Comparison of ENCODE assay signal across 16 cellular contexts in the genomic region with DNA sequence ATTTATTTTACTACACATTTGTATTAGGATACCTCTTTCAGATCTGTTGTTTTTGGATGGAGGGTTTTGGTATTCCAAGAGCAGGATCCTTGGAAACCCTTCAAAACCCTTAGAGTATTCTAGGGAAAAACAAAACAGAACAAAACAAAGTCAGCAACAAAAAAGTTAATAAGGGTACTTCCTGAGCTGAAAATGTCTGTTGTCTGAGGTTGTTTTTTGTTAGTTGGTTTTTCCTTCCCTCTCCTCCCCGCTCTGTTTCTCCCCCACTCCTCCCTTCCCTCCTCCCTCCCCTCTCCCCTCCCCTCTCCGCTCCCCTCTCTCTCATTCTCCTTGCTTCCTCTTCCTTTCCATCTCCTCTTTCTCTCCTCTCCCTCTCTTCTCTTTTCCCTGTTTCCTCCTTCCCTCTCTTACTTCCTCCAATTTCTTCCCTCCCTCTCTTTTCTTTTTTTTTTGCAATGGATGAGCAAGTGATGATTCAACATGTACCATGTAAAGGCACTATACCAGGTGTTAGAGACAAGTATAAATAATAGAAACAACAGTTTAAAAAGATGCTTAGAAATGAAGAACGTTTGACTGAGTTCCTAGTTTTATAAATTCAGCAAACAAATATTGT.
A peak's percentile ranks its signal among the peaks of the same experiment; 100 is the strongest.
DNase-seq lines count a peak whose midpoint lies in the region; ATAC-seq, FAIRE-seq and TF ChIP-seq lines count a peak whose summit lies in the region.
"Had no signal": no experiment of that assay in that cellular context is flagged by ENCODE, and none has a peak within 500 bp of the region (broad histone marks: within the 10 kb centered on the region; RNA-seq: fewer than 3 reads in every experiment).

No MANE protein-coding gene starts in this region.

- intact Hi-C loops in A673 (cut with micrococcal nuclease; ENCODE audit: unreplicated experiment): loop anchor here (5.0 to 10.0 kb wide), 2 partner anchors 64 to 226 kb away; no protein-coding TSS in a partner anchor
- intact Hi-C loops in lower lobe of right lung (cut with DNase I): no loop called here

- H3K9me3 ChIP-seq in A673 (ENCODE audit: low read depth, low read length, poor library complexity, severe bottlenecking): no peaks in the 10 kb centered on the region
- H3K9me3 ChIP-seq in lower lobe of right lung: no peaks in the 10 kb centered on the region
- H3K9me3 ChIP-seq: BLaER1 treated with 17β-estradiol and CSF1 and Interleukin-3, amounts not matched to agents 10 nM and 100 nM had no signal

- H3K27me3 ChIP-seq in A673 (replicated peaks; ENCODE audit: insufficient read depth, low read depth, low read length, poor library complexity) (no peaks in the 10 kb centered on the region), bronchial epithelial cell (ENCODE audit: control insufficient read depth, insufficient read depth, low read length) (no peaks in the 10 kb centered on the region), mesendoderm (ENCODE audit: insufficient read depth, low read length, poor library complexity) (no peaks in the 10 kb centered on the region), lower lobe of right lung (ENCODE audit: low read depth) (no peaks in the 10 kb centered on the region)
- H3K27me3 ChIP-seq: BLaER1 treated with 17β-estradiol and CSF1 and Interleukin-3, amounts not matched to agents 10 nM and 100 nM had no signal

- H3K9ac ChIP-seq in mesendoderm (ENCODE audit: low read length): no peak overlapping the region
- H3K9ac ChIP-seq: BLaER1 treated with 17β-estradiol and CSF1 and Interleukin-3, amounts not matched to agents 10 nM and 100 nM; GM23248 had no signal

- H2BK15ac ChIP-seq in mesendoderm (replicated peaks; ENCODE audit: low read depth): no peak overlapping the region

- no peak overlapping the region for H3K18ac ChIP-seq in mesendoderm (ENCODE audit: low read length)

- no CpG with 5 or more reads among the region's 3 CpGs for WGBS in mesendoderm (ENCODE audit: extremely low coverage, insufficient coverage, low lambda C conversion rate)

- CTCF ChIA-PET in A673 (lab: Charles Lee): no interaction called here

- H3K79me2 ChIP-seq in mesendoderm (ENCODE audit: control insufficient read depth, insufficient read depth, low read length): no peaks in the 10 kb centered on the region

- H3K56ac ChIP-seq in mesendoderm (ENCODE audit: low read length): no peak overlapping the region

- H2BK120ac ChIP-seq in mesendoderm (ENCODE audit: low read depth, low read length): no peak overlapping the region

- FAIRE-seq in bronchial epithelial cell (lab: Jason Lieb, UNC): no peak

- H3K4ac ChIP-seq in mesendoderm (ENCODE audit: low read depth, low read length): no peak overlapping the region

- H3K4me3 ChIP-seq in A673 (ENCODE audit: low read depth, low read length, poor library complexity, severe bottlenecking): no peak overlapping the region
- no peak overlapping the region for H3K4me3 ChIP-seq in bronchial epithelial cell (ENCODE audit: low read depth, low read length)
- no peak overlapping the region for H3K4me3 ChIP-seq in mesendoderm (ENCODE audit: low read length)
- no peak overlapping the region for H3K4me3 ChIP-seq in lower lobe of right lung
- H3K4me3 ChIP-seq: BLaER1 treated with 17β-estradiol and CSF1 and Interleukin-3, amounts not matched to agents 10 nM and 100 nM; GM23248 had no signal

- no peak overlapping the region for H3K4me2 ChIP-seq in mesendoderm (ENCODE audit: low read length)

- peaks cover 78% of the 10 kb centered on the region for H3K4me1 ChIP-seq in A673 (ENCODE audit: insufficient read depth, low read length, poor library complexity, severe bottlenecking)
- H3K4me1 ChIP-seq in mesendoderm (ENCODE audit: control insufficient read depth, low read depth, low read length): no peaks in the 10 kb centered on the region
- no peaks in the 10 kb centered on the region for H3K4me1 ChIP-seq in lower lobe of right lung
- H3K4me1 ChIP-seq: BLaER1 treated with 17β-estradiol and CSF1 and Interleukin-3, amounts not matched to agents 10 nM and 100 nM had no signal

- peak; percentile 38 for DNase-seq in A673 (ENCODE audit: low spot score)
- peak; percentile 21 for DNase-seq in HT1080 (ENCODE audit: low read depth)
- DNase-seq in bronchial epithelial cell (ENCODE audit: low read depth): peak; percentile 34
- peak; percentile 9 for DNase-seq in mesendoderm
- DNase-seq in lower lobe of right lung: no peak
- DNase-seq in activated naive CD4-positive, alpha-beta T cell treated with anti-CD3 and anti-CD28 coated beads, Interleukin-2, amount 50 U/mL, for 16 hours: no peak
- DNase-seq in NCI-H1694 treated with DMSO at 0.1 percent for 48 hours (lab: John Stamatoyannopoulos, UW): no peak
- DNase-seq: GM23248, Kasumi-1, NCI-H1105 treated with DMSO at 0.1 percent for 48 hours, NCI-H187, NCI-H345, NCI-H526, SHP77 had no signal

- no peaks in the 10 kb centered on the region for H3K79me1 ChIP-seq in mesendoderm (ENCODE audit: low read length)

- peak overlapping the region; percentile 99 for H3K27ac ChIP-seq in A673 (ENCODE audit: low read depth, low read length, poor library complexity, severe bottlenecking)
- H3K27ac ChIP-seq in mesendoderm (ENCODE audit: low read depth, low read length): no peak overlapping the region
- H3K27ac ChIP-seq in lower lobe of right lung: no peak overlapping the region
- H3K27ac ChIP-seq: BLaER1 treated with 17β-estradiol and CSF1 and Interleukin-3, amounts not matched to agents 10 nM and 100 nM; GM23248 had no signal

- no peaks in the 10 kb centered on the region for H3K36me3 ChIP-seq in A673 (ENCODE audit: insufficient read depth, low read length, poor library complexity, severe bottlenecking)
- H3K36me3 ChIP-seq in bronchial epithelial cell (ENCODE audit: control insufficient read depth, insufficient read depth, low read length): no peaks in the 10 kb centered on the region
- no peaks in the 10 kb centered on the region for H3K36me3 ChIP-seq in mesendoderm (ENCODE audit: control insufficient read depth, insufficient read depth, low read length)
- no peaks in the 10 kb centered on the region for H3K36me3 ChIP-seq in lower lobe of right lung

- no peak overlapping the region for H3K23ac ChIP-seq in mesendoderm (ENCODE audit: low read length)

- TF ChIP-seq CTCF in A673 (conservative IDR thresholded peaks at IDR 0.05; ENCODE audit: low read depth, low read length): no peak
- TF ChIP-seq CTCF in bronchial epithelial cell (IDR thresholded peaks at IDR 0.05; ENCODE audit: insufficient read depth, low read length, severe bottlenecking): no peak
- TF ChIP-seq CTCF in lower lobe of right lung (IDR thresholded peaks at IDR 0.05): no peak

- no peak overlapping the region for H4K5ac ChIP-seq in mesendoderm (ENCODE audit: low read length)

- ATAC-seq in activated CD4-positive, CD25-positive, alpha-beta regulatory T cell treated with anti-CD3 and anti-CD28 coated beads, Interleukin-2, amount 50 U/mL, for 24 hours: no peak
- ATAC-seq in lower lobe of right lung: no peak

- no peak overlapping the region for H2AK5ac ChIP-seq in mesendoderm (ENCODE audit: low read length)

- H2BK5ac ChIP-seq in mesendoderm (ENCODE audit: low read length): no peak overlapping the region

- BruUV-seq in A673 (replicated peaks; lab: Mats Ljungman, UMichigan): no TSS peak

- POLR2A ChIA-PET in A673 (lab: Charles Lee; ENCODE audit: low non-redundant PET): no interaction called here

- no peak overlapping the region for H4K8ac ChIP-seq in mesendoderm (ENCODE audit: low read depth, low read length)

Comparison
In these comparisons a context has a peak if more than half of its experiments do, and no peak if none do; other contexts are left out.
1. DNase-seq: peak in A673 (single experiment), HT1080 (single experiment), bronchial epithelial cell (single experiment) and mesendoderm (single experiment); none in lower lobe of right lung (single experiment), activated naive CD4-positive, alpha-beta T cell treated with anti-CD3 and anti-CD28 coated beads, Interleukin-2, amount 50 U/mL, for 16 hours (single experiment) and NCI-H1694 treated with DMSO at 0.1 percent for 48 hours (single experiment).